Comparison of ENCODE assay signal across 8 cellular contexts in genomic region chr9:130927995-130928900, GRCh38. TPM values are rescaled to one million over a fixed set of nuclear protein-coding genes. Genes with fewer than 3 reads are reported as not detected.
A peak's percentile ranks its signal among the peaks of the same experiment; 100 is the strongest.
DNase-seq lines count a peak whose midpoint lies in the region; ATAC-seq lines count a peak whose summit lies in the region.

No MANE protein-coding gene starts in this region.

- no peaks in the 10 kb centered on the region for H3K36me3 Mint-ChIP-seq in activated T-cell treated with anti-CD3 and anti-CD28 coated beads, Interleukin-2, amount 50 U/mL, for 24 hours (ENCODE audit: low read depth)

- no peak overlapping the region for H3K4me3 Mint-ChIP-seq in activated T-cell treated with anti-CD3 and anti-CD28 coated beads, Interleukin-2, amount 50 U/mL, for 24 hours

- ATAC-seq in GM21360 (IDR thresholded peaks at IDR 0.05; ENCODE audit: unreplicated experiment) (peak; percentile 41), HG03039 (IDR thresholded peaks at IDR 0.05; ENCODE audit: unreplicated experiment) (no peak)

- no peak overlapping the region for H3K27ac Mint-ChIP-seq in activated T-cell treated with anti-CD3 and anti-CD28 coated beads, Interleukin-2, amount 50 U/mL, for 24 hours

- H3K4me3 ChIP-seq in BLaER1: 0 out of 2 replicates have a peak overlapping the region, but pooled peaks have one; percentile 22

- peak overlapping the region; percentile 99 for H3K4me2 ChIP-seq in BLaER1

- peaks cover 16% of the 10 kb centered on the region for H3K27me3 Mint-ChIP-seq in activated T-cell treated with anti-CD3 and anti-CD28 coated beads, Interleukin-2, amount 50 U/mL, for 24 hours

- no peaks in the 10 kb centered on the region for H3K9me3 ChIP-seq in BLaER1

- H3K36me3 ChIP-seq in BLaER1: no peaks in the 10 kb centered on the region

- H3K27ac ChIP-seq in BLaER1: peak overlapping the region; percentile 74

- H4K20me1 ChIP-seq in BLaER1: peaks cover 51% of the 10 kb centered on the region; the same call in 1 of the 2 replicates

- H3K4me1 Mint-ChIP-seq in activated T-cell treated with anti-CD3 and anti-CD28 coated beads, Interleukin-2, amount 50 U/mL, for 24 hours (ENCODE audit: low read depth): no peaks in the 10 kb centered on the region

- peaks cover 85% of the 10 kb centered on the region for H3K4me1 ChIP-seq in BLaER1

- peak overlapping the region; percentile 38; the same call in 1 of the 2 replicates for H3K9ac ChIP-seq in BLaER1

- H3K27me3 ChIP-seq in BLaER1: peaks cover 11% of the 10 kb centered on the region

- DNase-seq in RPMI7951 (ENCODE audit: low read depth) (peak; percentile 85), hepatic stellate cell (ENCODE audit: low spot score) (peak; percentile 51), HUDEP-2 (lab: John Stamatoyannopoulos, UW; ENCODE audit: unreplicated experiment in 76 of 76) (no peak)
- DNase-seq in activated T-cell treated with anti-CD3 and anti-CD28 coated beads, Interleukin-2, amount 50 U/mL, for 24 hours: no peak
- DNase-seq in stimulated activated CD4-positive, alpha-beta T cell treated with anti-CD3 and anti-CD28 coated beads, Interleukin-1b, Interleukin-23, amount 100 ng/mL, for 48 hours: no peak

- no peaks in the 10 kb centered on the region for H3K9me3 Mint-ChIP-seq in activated T-cell treated with anti-CD3 and anti-CD28 coated beads, Interleukin-2, amount 50 U/mL, for 24 hours

RNA-seq across cellular contexts. Expression of gene FIBCD1, which starts 10.8 kb away (rescaled TPM):
- total RNA-seq in RPMI7951 (2014; rRNA removed; shearing (Covaris generic)): 15.6 and 16.9 TPM in 2 replicates

RNA-seq across cellular contexts. Expression of gene QRFP, which starts 31.6 kb away (rescaled TPM):
- not detected in 2 replicates for total RNA-seq in RPMI7951 (2014; rRNA removed; shearing (Covaris generic))

Comparison
In these comparisons a context has a peak if more than half of its experiments do, and no peak if none do; other contexts are left out.
1. DNase-seq: peak in RPMI7951 (single experiment) and hepatic stellate cell (single experiment); none in HUDEP-2 (0 of 76), activated T-cell treated with anti-CD3 and anti-CD28 coated beads, Interleukin-2, amount 50 U/mL, for 24 hours (single experiment) and stimulated activated CD4-positive, alpha-beta T cell treated with anti-CD3 and anti-CD28 coated beads, Interleukin-1b, Interleukin-23, amount 100 ng/mL, for 48 hours (single experiment).